In genomic region chr19:1042689-1043511, GRCh38 we compare ENCODE assay signal across 15 cellular contexts. TPM values are rescaled to one million over a fixed set of nuclear protein-coding genes. Genes with fewer than 3 reads are reported as not detected.
DNase-seq lines count a peak whose midpoint lies in the region; ATAC-seq, FAIRE-seq and TF ChIP-seq lines count a peak whose summit lies in the region.
"Had no signal": no experiment of that assay in that cellular context is flagged by ENCODE, and none has a peak within 500 bp of the region (broad histone marks: within the 10 kb centered on the region; RNA-seq: fewer than 3 reads in every experiment).

No MANE protein-coding gene starts in this region.

- no peak overlapping the region for H3K4me3 ChIP-seq in colonic mucosa
- H3K4me3 ChIP-seq in psoas muscle, result peak overlapping the region; percentile 74
- H3K4me3 ChIP-seq: HAP-1, SJSA1 had no signal

- no peak for DNase-seq in D721Med (ENCODE audit: insufficient read length, low spot score)
- DNase-seq in NCI-H1092 treated with DMSO at 0.1 percent for 48 hours (lab: John Stamatoyannopoulos, UW), result peak; percentile 61
- peak; percentile 33 for DNase-seq in colonic mucosa
- DNase-seq in psoas muscle, result peak; percentile 25 to 64
- DNase-seq: activated CD4-positive, alpha-beta T cell treated with anti-CD3 and anti-CD28 coated beads for 4 hours; Caco-2; NCI-H510A; nucleus accumbens; stimulated activated naive CD8-positive, alpha-beta T cell treated with anti-CD3 and anti-CD28 coated beads, Interleukin-15, Interleukin-2, amounts not matched to agents 100 U/mL and 50 U/mL, for 24 hours had no signal

- H3K27me3 ChIP-seq in colonic mucosa, result no peaks in the 10 kb centered on the region
- H3K27me3 ChIP-seq in psoas muscle (ENCODE audit: insufficient read depth in 3 of 3, low read length in 2 of 3), result no peaks in the 10 kb centered on the region
- H3K27me3 ChIP-seq: SJSA1 had no signal

- ATAC-seq in psoas muscle (no peak), HG03108 (IDR thresholded peaks at IDR 0.05; ENCODE audit: unreplicated experiment) (no peak), HG02571 (IDR thresholded peaks at IDR 0.05; ENCODE audit: unreplicated experiment) (no peak), HG02623 (IDR thresholded peaks at IDR 0.05; ENCODE audit: unreplicated experiment) (no peak)
- ATAC-seq: stimulated activated naive CD8-positive, alpha-beta T cell treated with anti-CD3 and anti-CD28 coated beads, Interleukin-15, Interleukin-2, amounts not matched to agents 100 U/mL and 50 U/mL, for 24 hours had no signal

- H3K27ac ChIP-seq in colonic mucosa (peak overlapping the region; percentile 76), psoas muscle (peak overlapping the region; percentile 82)
- H3K27ac ChIP-seq: SJSA1 had no signal

- peak; percentile 2 for TF ChIP-seq CTCF in D721Med (IDR thresholded peaks at IDR 0.05; ENCODE audit: insufficient read depth, missing control alignments)
- no peak for TF ChIP-seq CTCF in colonic mucosa (IDR thresholded peaks at IDR 0.05)
- no peak for TF ChIP-seq CTCF in psoas muscle (IDR thresholded peaks at IDR 0.05)

- H3K9me3 ChIP-seq in colonic mucosa (no peaks in the 10 kb centered on the region), psoas muscle (no peaks in the 10 kb centered on the region)
- H3K9me3 ChIP-seq: Caco-2, HAP-1, SJSA1 had no signal

- no peaks in the 10 kb centered on the region for H3K36me3 ChIP-seq in colonic mucosa
- peaks cover 0 to 35% of the 10 kb centered on the region in 2 donors for H3K36me3 ChIP-seq in psoas muscle (ENCODE audit: insufficient read depth in 1 of 2, low read depth in 1 of 2)

- peak overlapping the region; percentile 38 to 64 for H3K9ac ChIP-seq in colonic mucosa (ENCODE audit: low read depth in 2 of 2, low read length in 2 of 2)

- WGBS in psoas muscle, 3 donors, result 47 to 56% (median 53%) methylated on average over 23 of the region's 23 CpGs

- intact Hi-C loops in colonic mucosa (cut with DNase I) (no loop called here), psoas muscle (cut with DNase I) (loop anchor here (5.0 kb wide), 1 partner anchor 49 kb away; no protein-coding TSS in a partner anchor)

- peaks cover 19% of the 10 kb centered on the region for H3K4me1 ChIP-seq in colonic mucosa
- peaks cover 32% of the 10 kb centered on the region for H3K4me1 ChIP-seq in psoas muscle

- no peak for FAIRE-seq in D721Med (lab: Jason Lieb, UNC)
- FAIRE-seq: colon had no signal

RNA-seq across cellular contexts. Expression of gene ABCA7, which starts 3.0 kb away (rescaled TPM):
- total RNA-seq in colonic mucosa (10 to 100 TPM; 23.9 to 31.6 TPM), psoas muscle (10 to 100 TPM in 3 of 4 donors, 1 to 10 TPM in 1; 5.2 to 19.5 (median 16.5) TPM)
- polyA plus RNA-seq in psoas muscle, result 10 to 100 TPM in 1 of 3 donors, 1 to 10 TPM in 2; 2.6 to 10.1 (median 3.3) TPM

RNA-seq across cellular contexts. Expression of gene CNN2, which starts 16.5 kb away (rescaled TPM):
- total RNA-seq in colonic mucosa (100 to 1,000 TPM; 108 to 132 TPM), psoas muscle (1 to 10 TPM; 3.0 to 9.5 (median 8.5) TPM)
- 1 to 10 TPM; 1.7 to 6.3 (median 2.3) TPM for polyA plus RNA-seq in psoas muscle

RNA-seq across cellular contexts. Expression of gene RNU6-2, which starts 21.6 kb away (rescaled TPM):
- not detected for total RNA-seq in colonic mucosa
- not detected for total RNA-seq in psoas muscle
- not detected for polyA plus RNA-seq in psoas muscle
- total RNA-seq: Caco-2, SJSA1 had no signal

RNA-seq across cellular contexts. Expression of gene TMEM259, which starts 22.0 kb away (rescaled TPM):
- 100 to 1,000 TPM; 170 to 235 TPM for total RNA-seq in colonic mucosa
- total RNA-seq in psoas muscle, result 100 to 1,000 TPM in 1 of 4 donors, 10 to 100 TPM in 3; 67.1 to 128 (median 87.4) TPM
- polyA plus RNA-seq in psoas muscle, result 100 to 1,000 TPM in 1 of 3 donors, 10 to 100 TPM in 2; 80.6 to 133 (median 89.9) TPM

RNA-seq across cellular contexts. Expression of gene ARHGAP45, which starts 24.1 kb away (rescaled TPM):
- 10 to 100 TPM; 27.4 to 37.9 TPM for total RNA-seq in colonic mucosa
- 1 to 10 TPM; 2.0 to 4.0 (median 3.2) TPM for total RNA-seq in psoas muscle
- 1 to 10 TPM; 1.2 to 1.8 (median 1.8) TPM for polyA plus RNA-seq in psoas muscle

Comparison
In these comparisons a context has a peak if more than half of its experiments do, and no peak if none do; other contexts are left out.
1. RNA of gene CNN2, which starts 16.5 kb away (total RNA-seq): 108 to 132 TPM in colonic mucosa; 3.0 to 9.5 TPM in psoas muscle; every median in the first group is over 10 times any median in the second.